Comparison of ENCODE assay signal across 28 cellular contexts in genomic region chr13:99798756-99799155, GRCh38.
"Had no signal": no experiment of that assay in that cellular context is flagged by ENCODE, and none has a peak within 500 bp of the region (broad histone marks: within the 10 kb centered on the region; RNA-seq: fewer than 3 reads in every experiment).

No MANE protein-coding gene starts in this region.

- DNase-seq: activated CD4-positive, alpha-beta T cell treated with anti-CD3 and anti-CD28 coated beads, Interleukin-2, amount 10 ng/mL, durations not matched to agents 24 days and 14 days; activated CD4-positive, alpha-beta T cell treated with anti-CD3 and anti-CD28 coated beads, Interleukin-2, amount 50 U/mL, for 48 hours; activated CD8-positive, alpha-beta memory T cell treated with anti-CD3 and anti-CD28 coated beads, Interleukin-2, amount 50 U/mL, for 4 hours; activated CD8-positive, alpha-beta T cell treated with anti-CD3 and anti-CD28 coated beads, Interleukin-2, amount 10 ng/mL, durations not matched to agents 7 days and 5 days; activated effector memory CD4-positive, alpha-beta T cell treated with Interleukin-2 at 50 U/mL for 16 hours; activated naive CD4-positive, alpha-beta T cell treated with anti-CD3 and anti-CD28 coated beads, Interleukin-2, amount 10 ng/mL, durations not matched to agents 7 days and 5 days; activated naive CD8-positive, alpha-beta T cell treated with anti-CD3 and anti-CD28 coated beads, Interleukin-2, amount 50 U/mL, for 24 hours; activated T-cell treated with anti-CD3 and anti-CD28 coated beads for 4 hours; activated T-cell treated with anti-CD3 and anti-CD28 coated beads, Interleukin-2, amount 50 U/mL, for 48 hours; anterior cingulate cortex; caudate nucleus; cerebellar nuclear complex; Karpas-422; NCI-H1048; NCI-H1436 treated with DMSO at 0.1 percent for 48 hours; NCI-H1694 treated with DMSO at 0.1 percent for 48 hours; NCI-H2029 treated with DMSO at 0.1 percent for 48 hours; NCI-H2107; NCI-H2171; NCI-H510A; NCI-H526; NCI-H774; SHP77; SK-N-SH had no signal

- H3K27me3 ChIP-seq: SJSA1 had no signal

- H3K9me3 ChIP-seq: SJSA1, SK-N-SH had no signal

- H3K4me3 ChIP-seq: SJSA1 had no signal

- H3K27ac ChIP-seq: SJSA1 had no signal

- ATAC-seq: activated CD8-positive, alpha-beta T cell treated with anti-CD3 and anti-CD28 coated beads, Interleukin-2, amount 10 ng/mL, durations not matched to agents 7 days and 5 days; activated naive CD8-positive, alpha-beta T cell treated with anti-CD3 and anti-CD28 coated beads, Interleukin-2, amount 50 U/mL, for 24 hours; Panc1 had no signal

- H3K4me1 ChIP-seq: SJSA1 had no signal

- H3K36me3 ChIP-seq: SJSA1 had no signal

- H3K9ac ChIP-seq: SK-N-SH had no signal

- FAIRE-seq: bronchial epithelial cell, TTC549 had no signal
